ENCODE assay signal across 16 cellular contexts in genomic region chr17:7711356-7711755, GRCh38. TPM values are rescaled to one million over a fixed set of nuclear protein-coding genes. Genes with fewer than 3 reads are reported as not detected.
DNase-seq lines count a peak whose midpoint lies in the region; ATAC-seq and TF ChIP-seq lines count a peak whose summit lies in the region.
"Had no signal": no experiment of that assay in that cellular context is flagged by ENCODE, and none has a peak within 500 bp of the region (broad histone marks: within the 10 kb centered on the region; RNA-seq: fewer than 3 reads in every experiment).

No MANE protein-coding gene starts in this region.

- H3K27ac ChIP-seq in HCT116 (ENCODE audit: low read depth, low read length) (no peak overlapping the region), mammary epithelial cell (ENCODE audit: insufficient read depth, low read depth, low read length) (no peak overlapping the region), psoas muscle (no peak overlapping the region)
- H3K27ac ChIP-seq: tibial nerve had no signal

- H3K27me3 Mint-ChIP-seq in activated CD4-positive, alpha-beta T cell treated with anti-CD3 and anti-CD28 coated beads for 36 hours: peaks cover 64% of the 10 kb centered on the region
- H3K27me3 Mint-ChIP-seq in activated CD4-positive, alpha-beta T cell treated with anti-CD3 and anti-CD28 coated beads, Interleukin-2, amount 10 ng/mL, durations not matched to agents 7 days and 5 days: peaks cover 51% of the 10 kb centered on the region
- peaks cover 10% of the 10 kb centered on the region for H3K27me3 Mint-ChIP-seq in neural crest cell (ENCODE audit: low read depth)

- H3K4me1 ChIP-seq in HCT116 (ENCODE audit: control insufficient read depth in 1 of 2, insufficient read depth in 2 of 2, low read length in 2 of 2) (peaks cover 5 to 16% of the 10 kb centered on the region in 2 experiments), mammary epithelial cell (ENCODE audit: insufficient read depth, low read length) (peaks cover 2% of the 10 kb centered on the region), psoas muscle (no peaks in the 10 kb centered on the region)

- RAD21 ChIA-PET in HCT116 (lab: Charles Lee; ENCODE audit: low non-redundant PET in 1 of 2, low total read pairs in 2 of 2, uncharacterized antibody in 2 of 2, unreplicated experiment in 2 of 2): no interaction called here

- H3K4me2 ChIP-seq in HCT116 (ENCODE audit: low read length) (no peak overlapping the region), mammary epithelial cell (ENCODE audit: insufficient read depth, low read depth, low read length) (no peak overlapping the region)

- DNase-seq in activated CD4-positive, alpha-beta T cell treated with anti-CD3 and anti-CD28 coated beads for 36 hours: peak; percentile 39
- DNase-seq in activated CD4-positive, alpha-beta T cell treated with anti-CD3 and anti-CD28 coated beads, Interleukin-2, amount 10 ng/mL, durations not matched to agents 7 days and 5 days: no peak
- no peak for DNase-seq in HCT116 (ENCODE audit: low read depth, low spot score)
- DNase-seq in mammary epithelial cell: no peak
- no peak for DNase-seq in neural crest cell (ENCODE audit: low read depth, low spot score)
- no peak for DNase-seq in psoas muscle
- DNase-seq: activated CD4-positive, alpha-beta T cell treated with anti-CD3 and anti-CD28 coated beads for 1 hour; activated naive CD4-positive, alpha-beta T cell treated with anti-CD3 and anti-CD28 coated beads, Interleukin-2, amount 10 ng/mL, durations not matched to agents 7 days and 5 days; AML-193; dermis blood vessel endothelial cell; mesenchymal stem cell; NCI-H524 treated with DMSO at 0.1 percent for 48 hours; retina had no signal

- H2AFZ ChIP-seq in HCT116 (ENCODE audit: low read depth, low read length, poor library complexity, severe bottlenecking) (no peak overlapping the region), mammary epithelial cell (ENCODE audit: low read depth, low read length) (no peak overlapping the region)

- in situ Hi-C loops in mammary epithelial cell (cut with MboI; ENCODE audit: low sequenced_read_pairs in 2 of 2): no loop called here

- dilution Hi-C loops in mammary epithelial cell (cut with HindIII; ENCODE audit: low sequenced_read_pairs): no loop called here

- WGBS in mammary epithelial cell (ENCODE audit: low coverage, missing lambda C conversion rate): 88% methylated on average over 3 of the region's 4 CpGs
- 66 to 67% (median 67%) methylated on average over 4 of the region's 4 CpGs for WGBS in psoas muscle, 3 donors

- no peaks in the 10 kb centered on the region for H4K20me1 ChIP-seq in HCT116 (ENCODE audit: insufficient read depth)
- H4K20me1 ChIP-seq in mammary epithelial cell (ENCODE audit: insufficient read depth, low read length): no peaks in the 10 kb centered on the region

- H3K9me3 Mint-ChIP-seq in activated CD4-positive, alpha-beta T cell treated with anti-CD3 and anti-CD28 coated beads for 36 hours (ENCODE audit: low read depth): no peaks in the 10 kb centered on the region
- H3K9me3 Mint-ChIP-seq in activated CD4-positive, alpha-beta T cell treated with anti-CD3 and anti-CD28 coated beads, Interleukin-2, amount 10 ng/mL, durations not matched to agents 7 days and 5 days: no peaks in the 10 kb centered on the region
- no peaks in the 10 kb centered on the region for H3K9me3 Mint-ChIP-seq in neural crest cell
- H3K9me3 Mint-ChIP-seq: activated naive CD4-positive, alpha-beta T cell treated with anti-CD3 and anti-CD28 coated beads, Interleukin-2, amount 10 ng/mL, durations not matched to agents 7 days and 5 days had no signal

- BruUV-seq in HCT116 (replicated peaks; lab: Mats Ljungman, UMichigan) (no TSS peak), mammary epithelial cell (replicated peaks; lab: Mats Ljungman, UMichigan) (no TSS peak)

- intact Hi-C loops in activated CD4-positive, alpha-beta T cell treated with anti-CD3 and anti-CD28 coated beads for 36 hours (cut with DNase I, micrococcal nuclease): no loop called here
- intact Hi-C loops in HCT116 (cut with micrococcal nuclease): no loop called here
- intact Hi-C loops in mammary epithelial cell (cut with micrococcal nuclease): no loop called here
- intact Hi-C loops in psoas muscle (cut with DNase I): no loop called here

- CTCF ChIA-PET in activated CD4-positive, alpha-beta T cell treated with anti-CD3 and anti-CD28 coated beads for 36 hours (lab: Charles Lee): interaction anchor here (0.6 to 0.9 kb wide), 3 partner anchors 68 to 356 kb away, joined by 3 to 4 read pairs (median 3); no protein-coding TSS in a partner anchor
- CTCF ChIA-PET in activated CD4-positive, alpha-beta T cell treated with anti-CD3 and anti-CD28 coated beads, Interleukin-2, amount 10 ng/mL, durations not matched to agents 7 days and 5 days (lab: Charles Lee): interaction anchor here (0.5 to 2.7 kb wide), 3 partner anchors 24 to 594 kb away, joined by 3 to 9 read pairs (median 3); partner anchors contain the start of genes TP53 and WRAP53
- CTCF ChIA-PET in HCT116 (lab: Charles Lee) (interaction anchor here (0.9 kb wide), 1 partner anchor 24 kb away, joined by 3 read pairs; no protein-coding TSS in a partner anchor), mammary epithelial cell (lab: Charles Lee; ENCODE audit: low non-redundant PET) (no interaction called here)

- TF ChIP-seq RAD21 in HCT116 (IDR thresholded peaks at IDR 0.05; ENCODE audit: low read depth): no peak

- H3K9ac ChIP-seq in HCT116 (ENCODE audit: low read length): no peak overlapping the region
- H3K9ac ChIP-seq in mammary epithelial cell (ENCODE audit: insufficient read depth, low read length): no peak overlapping the region

- H3K79me2 ChIP-seq in HCT116 (ENCODE audit: insufficient read depth, low read length): no peaks in the 10 kb centered on the region
- H3K79me2 ChIP-seq in mammary epithelial cell (ENCODE audit: insufficient read depth, low read length): no peaks in the 10 kb centered on the region

- H3K36me3 Mint-ChIP-seq in activated CD4-positive, alpha-beta T cell treated with anti-CD3 and anti-CD28 coated beads for 36 hours (ENCODE audit: low read depth): no peaks in the 10 kb centered on the region
- H3K36me3 Mint-ChIP-seq in activated CD4-positive, alpha-beta T cell treated with anti-CD3 and anti-CD28 coated beads, Interleukin-2, amount 10 ng/mL, durations not matched to agents 7 days and 5 days (ENCODE audit: low read depth): no peaks in the 10 kb centered on the region
- H3K36me3 Mint-ChIP-seq in neural crest cell (ENCODE audit: low read depth): peaks cover 4% of the 10 kb centered on the region
- H3K36me3 Mint-ChIP-seq: activated naive CD4-positive, alpha-beta T cell treated with anti-CD3 and anti-CD28 coated beads, Interleukin-2, amount 10 ng/mL, durations not matched to agents 7 days and 5 days had no signal

- POLR2A ChIA-PET in activated CD4-positive, alpha-beta T cell treated with anti-CD3 and anti-CD28 coated beads for 36 hours (lab: Charles Lee): no interaction called here
- POLR2A ChIA-PET in activated CD4-positive, alpha-beta T cell treated with anti-CD3 and anti-CD28 coated beads, Interleukin-2, amount 10 ng/mL, durations not matched to agents 7 days and 5 days (lab: Charles Lee): no interaction called here
- POLR2A ChIA-PET in HCT116 (lab: Charles Lee): no interaction called here

- H3K9me3 ChIP-seq in HCT116 (ENCODE audit: control insufficient read depth in 1 of 2, insufficient read depth in 1 of 2, low read depth in 1 of 2, low read length in 2 of 2) (no peaks in the 10 kb centered on the region), mammary epithelial cell (replicated peaks; ENCODE audit: insufficient read depth, low read length) (no peaks in the 10 kb centered on the region), psoas muscle (no peaks in the 10 kb centered on the region)
- H3K9me3 ChIP-seq: tibial nerve had no signal

- H3K27me3 ChIP-seq in HCT116 (ENCODE audit: insufficient read depth, low read length) (no peaks in the 10 kb centered on the region), mammary epithelial cell (ENCODE audit: insufficient read depth, low read length) (no peaks in the 10 kb centered on the region), psoas muscle (ENCODE audit: insufficient read depth in 3 of 3, low read length in 2 of 3) (peaks cover 0 to 77% (median 11%) of the 10 kb centered on the region in 3 donors)

- TF ChIP-seq POLR2A in HCT116 (IDR thresholded peaks at IDR 0.05; ENCODE audit: borderline replicate concordance, extremely low read depth, insufficient read depth, insufficient read length): no peak

- no peak overlapping the region for H3K4me3 Mint-ChIP-seq in activated CD4-positive, alpha-beta T cell treated with anti-CD3 and anti-CD28 coated beads for 36 hours
- H3K4me3 Mint-ChIP-seq in activated CD4-positive, alpha-beta T cell treated with anti-CD3 and anti-CD28 coated beads, Interleukin-2, amount 10 ng/mL, durations not matched to agents 7 days and 5 days: no peak overlapping the region
- H3K4me3 Mint-ChIP-seq in neural crest cell: peak overlapping the region; percentile 79
- H3K4me3 Mint-ChIP-seq: activated naive CD4-positive, alpha-beta T cell treated with anti-CD3 and anti-CD28 coated beads, Interleukin-2, amount 10 ng/mL, durations not matched to agents 7 days and 5 days had no signal

- ATAC-seq in activated CD4-positive, alpha-beta T cell treated with anti-CD3 and anti-CD28 coated beads for 36 hours: peak; percentile 68
- ATAC-seq in HCT116 (peak; percentile 79), GM18520 (IDR thresholded peaks at IDR 0.05; ENCODE audit: unreplicated experiment) (no peak), psoas muscle (no peak), HG03108 (IDR thresholded peaks at IDR 0.05; ENCODE audit: unreplicated experiment) (no peak)

- H3K4me3 ChIP-seq in HCT116 (replicated peaks in 1 of 2; ENCODE audit: low read depth in 1 of 2, low read length in 2 of 2): no peak overlapping the region
- H3K4me3 ChIP-seq in mammary epithelial cell (replicated peaks in 1 of 3; ENCODE audit: insufficient read depth in 1 of 3, low read depth in 2 of 3, low read length in 3 of 3): no peak overlapping the region
- no peak overlapping the region for H3K4me3 ChIP-seq in psoas muscle
- H3K4me3 ChIP-seq: tibial nerve had no signal

- H3K27ac Mint-ChIP-seq in activated CD4-positive, alpha-beta T cell treated with anti-CD3 and anti-CD28 coated beads for 36 hours: no peak overlapping the region
- no peak overlapping the region for H3K27ac Mint-ChIP-seq in activated CD4-positive, alpha-beta T cell treated with anti-CD3 and anti-CD28 coated beads, Interleukin-2, amount 10 ng/mL, durations not matched to agents 7 days and 5 days
- peak overlapping the region; percentile 57 for H3K27ac Mint-ChIP-seq in neural crest cell (ENCODE audit: unreplicated experiment)

- peaks cover 9% of the 10 kb centered on the region for H3K4me1 Mint-ChIP-seq in activated CD4-positive, alpha-beta T cell treated with anti-CD3 and anti-CD28 coated beads for 36 hours
- peaks cover 26% of the 10 kb centered on the region for H3K4me1 Mint-ChIP-seq in activated CD4-positive, alpha-beta T cell treated with anti-CD3 and anti-CD28 coated beads, Interleukin-2, amount 10 ng/mL, durations not matched to agents 7 days and 5 days
- peaks cover 56% of the 10 kb centered on the region for H3K4me1 Mint-ChIP-seq in neural crest cell

- TF ChIP-seq CTCF in HCT116 (IDR thresholded peaks at IDR 0.05 in 2 of 3, conservative IDR thresholded peaks at IDR 0.05 in 1 of 3; ENCODE audit: borderline replicate concordance in 1 of 3, insufficient read depth in 1 of 3, low read depth in 2 of 3, low read length in 2 of 3): peak in 2 of 3 experiments; percentile 52 to 56; a peak in 4 of 6 replicates
- peak; percentile 14 to 22 for TF ChIP-seq CTCF in mammary epithelial cell (conservative IDR thresholded peaks at IDR 0.05 in 1 of 2, IDR thresholded peaks at IDR 0.05 in 1 of 2; ENCODE audit: extremely low read depth in 1 of 2, insufficient read depth in 1 of 2, low read depth in 1 of 2, low read length in 2 of 2)
- peak; percentile 45 for TF ChIP-seq CTCF in neural crest cell (conservative IDR thresholded peaks at IDR 0.05)
- TF ChIP-seq CTCF in psoas muscle (IDR thresholded peaks at IDR 0.05): no peak

- no peaks in the 10 kb centered on the region for H3K36me3 ChIP-seq in HCT116 (ENCODE audit: control insufficient read depth in 1 of 2, insufficient read depth in 2 of 2, low read length in 2 of 2)
- H3K36me3 ChIP-seq in mammary epithelial cell (ENCODE audit: insufficient read depth, low read length): no peaks in the 10 kb centered on the region
- no peaks in the 10 kb centered on the region for H3K36me3 ChIP-seq in psoas muscle (ENCODE audit: insufficient read depth in 1 of 2, low read depth in 1 of 2)
- H3K36me3 ChIP-seq: tibial nerve had no signal

- 0 out of 2 replicates have a peak, but pooled peaks cover 3% of the 10 kb centered on the region for H3K9me2 ChIP-seq in HCT116 (ENCODE audit: insufficient read depth)

RNA-seq across cellular contexts. Expression of gene DNAH2, which starts 6.2 kb away (rescaled TPM):
- total RNA-seq in activated CD4-positive, alpha-beta T cell treated with anti-CD3 and anti-CD28 coated beads for 36 hours: not detected
- total RNA-seq in activated CD4-positive, alpha-beta T cell treated with anti-CD3 and anti-CD28 coated beads, Interleukin-2, amount 10 ng/mL, durations not matched to agents 7 days and 5 days: not detected
- total RNA-seq in HCT116 (2021; ENCODE audit: unreplicated experiment) (2.0 TPM), mammary epithelial cell (1 to 10 TPM; 1.8 to 2.7 TPM), neural crest cell (0.16 and 0.27 TPM in 2 replicates), psoas muscle (under 1 TPM; 0.04 to 0.10 (median 0.05) TPM)
- 0.91 and 1.4 TPM in 2 replicates for polyA plus RNA-seq in HCT116 (2012)
- polyA plus RNA-seq in mammary epithelial cell (1.5 TPM), psoas muscle (under 1 TPM; 0.01 to 0.10 (median 0.08) TPM)
- 1.0 TPM for polyA minus RNA-seq in mammary epithelial cell
- total RNA-seq: dermis blood vessel endothelial cell had no signal

RNA-seq across cellular contexts. Expression of gene EFNB3, which starts 6.4 kb away (rescaled TPM):
- not detected for total RNA-seq in activated CD4-positive, alpha-beta T cell treated with anti-CD3 and anti-CD28 coated beads for 36 hours
- not detected for total RNA-seq in activated CD4-positive, alpha-beta T cell treated with anti-CD3 and anti-CD28 coated beads, Interleukin-2, amount 10 ng/mL, durations not matched to agents 7 days and 5 days
- total RNA-seq in HCT116 (2021; ENCODE audit: unreplicated experiment) (0.07 TPM), mammary epithelial cell (1 to 10 TPM; 1.0 to 9.2 TPM), neural crest cell (25.3 and 25.5 TPM in 2 replicates), psoas muscle (under 1 TPM in 3 of 4 donors, not detected in 1; 0.11 to 0.37 (median 0.17) TPM)
- 0.12 TPM in 1 of 2 replicates, not detected in the other for polyA plus RNA-seq in HCT116 (2012)
- polyA plus RNA-seq in mammary epithelial cell (3.9 TPM), psoas muscle (under 1 TPM in 2 of 3 donors, not detected in 1; 0.09 to 0.12 TPM)
- polyA minus RNA-seq in mammary epithelial cell: 11.2 TPM

RNA-seq across cellular contexts. Expression of gene WRAP53, which starts 23.1 kb away (rescaled TPM):
- total RNA-seq in activated CD4-positive, alpha-beta T cell treated with anti-CD3 and anti-CD28 coated beads for 36 hours: 10 to 100 TPM; 23.5 to 27.1 TPM
- total RNA-seq in activated CD4-positive, alpha-beta T cell treated with anti-CD3 and anti-CD28 coated beads, Interleukin-2, amount 10 ng/mL, durations not matched to agents 7 days and 5 days: 10 to 100 TPM; 22.6 to 24.2 TPM
- 28.8 TPM for total RNA-seq in HCT116 (2021; ENCODE audit: unreplicated experiment)
- 25.0 and 27.2 TPM in 2 replicates for polyA plus RNA-seq in HCT116 (2012)
- total RNA-seq in mammary epithelial cell: 10 to 100 TPM in 1 of 2 donors, 1 to 10 TPM in 1; 4.3 to 15.9 TPM
- 14.1 TPM for polyA plus RNA-seq in mammary epithelial cell
- polyA minus RNA-seq in mammary epithelial cell: 29.3 TPM
- 35.7 and 41.1 TPM in 2 replicates for total RNA-seq in neural crest cell
- total RNA-seq in psoas muscle: 1 to 10 TPM; 4.5 to 6.6 (median 5.0) TPM
- 10 to 100 TPM in 2 of 3 donors, 1 to 10 TPM in 1; 6.5 to 14.4 (median 11.2) TPM for polyA plus RNA-seq in psoas muscle

RNA-seq across cellular contexts. Expression of gene TP53, which starts 24.1 kb away (rescaled TPM):
- total RNA-seq in activated CD4-positive, alpha-beta T cell treated with anti-CD3 and anti-CD28 coated beads for 36 hours: 100 to 1,000 TPM; 127 to 165 TPM
- total RNA-seq in activated CD4-positive, alpha-beta T cell treated with anti-CD3 and anti-CD28 coated beads, Interleukin-2, amount 10 ng/mL, durations not matched to agents 7 days and 5 days: 100 to 1,000 TPM; 154 to 182 TPM
- total RNA-seq in HCT116 (2021; ENCODE audit: unreplicated experiment): 110 TPM
- polyA plus RNA-seq in HCT116 (2012): 87.5 and 101 TPM in 2 replicates
- 10 to 100 TPM; 63.0 to 89.3 TPM for total RNA-seq in mammary epithelial cell
- polyA plus RNA-seq in mammary epithelial cell: 60.3 TPM
- 124 TPM for polyA minus RNA-seq in mammary epithelial cell
- total RNA-seq in neural crest cell: 135 and 150 TPM in 2 replicates
- 10 to 100 TPM; 18.1 to 36.7 (median 19.4) TPM for total RNA-seq in psoas muscle
- polyA plus RNA-seq in psoas muscle: 10 to 100 TPM in 2 of 3 donors, 1 to 10 TPM in 1; 7.4 to 15.7 (median 10.6) TPM

Comparison
In these comparisons a context has a peak if more than half of its experiments do, and no peak if none do; other contexts are left out.
1. ATAC-seq: peak in activated CD4-positive, alpha-beta T cell treated with anti-CD3 and anti-CD28 coated beads for 36 hours (single experiment) and HCT116 (single experiment); none in GM18520 (single experiment), psoas muscle (0 of 4) and HG03108 (single experiment).